ENCODE assay signal across 26 cellular contexts in genomic region chr3:134468519-134468918, GRCh38.
"Had no signal": no experiment of that assay in that cellular context is flagged by ENCODE, and none has a peak within 500 bp of the region (broad histone marks: within the 10 kb centered on the region; RNA-seq: fewer than 3 reads in every experiment).

No MANE protein-coding gene starts in this region.

- DNase-seq: dermis blood vessel endothelial cell; effector memory CD4-positive, alpha-beta T cell; erythroblast; hypothalamus; kidney; midbrain; naive thymus-derived CD4-positive, alpha-beta T cell; occipital lobe; spleen; stimulated activated CD4-positive, alpha-beta T cell treated with anti-CD3 and anti-CD28 coated beads, Interleukin-4, amount 100 ng/mL, for 4 hours; stimulated activated naive CD8-positive, alpha-beta T cell treated with anti-CD3 and anti-CD28 coated beads, Interleukin-15, Interleukin-2, amounts not matched to agents 100 U/mL and 50 U/mL, for 24 hours; substantia nigra; testis; tibial artery had no signal

- H3K27me3 ChIP-seq: right atrium auricular region, spleen, testis, tibial artery had no signal

- H3K27me3 Mint-ChIP-seq: type B pancreatic cell had no signal

- H3K36me3 Mint-ChIP-seq: type B pancreatic cell had no signal

- H3K36me3 ChIP-seq: prostate gland, right atrium auricular region, tibial artery had no signal

- H2AFZ ChIP-seq: parathyroid adenoma had no signal

- H3K4me1 Mint-ChIP-seq: central memory CD8-positive, alpha-beta T cell; memory B cell; stimulated activated memory B cell treated with anti-CD40 and anti-IgM and Interleukin-4, amounts not matched to agents 10 μg/mL and 1 μg/mL and 100 μg/mL, for 72 hours had no signal

- H3K4me3 Mint-ChIP-seq: central memory CD8-positive, alpha-beta T cell; memory B cell; naive thymus-derived CD4-positive, alpha-beta T cell; stimulated activated memory B cell treated with anti-CD40 and anti-IgM and Interleukin-4, amounts not matched to agents 10 μg/mL and 1 μg/mL and 100 μg/mL, for 72 hours; type B pancreatic cell had no signal

- H3K27ac ChIP-seq: coronary artery, parathyroid adenoma, prostate gland, right atrium auricular region, skin epidermis, spleen, testis had no signal

- ATAC-seq: left lobe of liver; naive thymus-derived CD4-positive, alpha-beta T cell; stimulated activated memory B cell treated with anti-CD40 and anti-IgM and Interleukin-4, amounts not matched to agents 10 μg/mL and 1 μg/mL and 100 μg/mL, for 72 hours; stimulated activated naive CD8-positive, alpha-beta T cell treated with anti-CD3 and anti-CD28 coated beads, Interleukin-15, Interleukin-2, amounts not matched to agents 100 U/mL and 50 U/mL, for 24 hours had no signal

- H3K4me1 ChIP-seq: parathyroid adenoma, prostate gland had no signal

- H3K4me3 ChIP-seq: coronary artery, lung, prostate gland, right atrium auricular region, skin epidermis, spleen, testis, tibial artery had no signal

- H3K27ac Mint-ChIP-seq: memory B cell; stimulated activated memory B cell treated with anti-CD40 and anti-IgM and Interleukin-4, amounts not matched to agents 10 μg/mL and 1 μg/mL and 100 μg/mL, for 72 hours; type B pancreatic cell had no signal

- H3K79me2 ChIP-seq: parathyroid adenoma had no signal

- H3K9me3 Mint-ChIP-seq: central memory CD8-positive, alpha-beta T cell; memory B cell; naive thymus-derived CD4-positive, alpha-beta T cell; stimulated activated memory B cell treated with anti-CD40 and anti-IgM and Interleukin-4, amounts not matched to agents 10 μg/mL and 1 μg/mL and 100 μg/mL, for 72 hours; type B pancreatic cell had no signal

- FAIRE-seq: frontal cortex had no signal

- H3K9ac ChIP-seq: parathyroid adenoma had no signal

- H3K9me3 ChIP-seq: prostate gland, right atrium auricular region, spleen, testis, tibial artery had no signal
